8 cellular contexts compared by ENCODE assay signal in genomic region chr5:103258368-103258956, GRCh38. TPM values are rescaled to one million over a fixed set of nuclear protein-coding genes. Genes with fewer than 3 reads are reported as not detected.
DNase-seq lines count a peak whose midpoint lies in the region; ATAC-seq, FAIRE-seq and TF ChIP-seq lines count a peak whose summit lies in the region.

Gene MACIR, plus strand, starts transcription at chr5:103258763. Its CDS starts 17,157 bp downstream, at chr5:103275920.

- H3K9me3 ChIP-seq in pancreas, result no peaks in the 10 kb centered on the region
- no peaks in the 10 kb centered on the region for H3K9me3 ChIP-seq in thyroid gland

- no peak for TF ChIP-seq CTCF in pancreas (IDR thresholded peaks at IDR 0.05)
- TF ChIP-seq CTCF in thyroid gland (IDR thresholded peaks at IDR 0.05), result peak in 1 of 6 experiments; percentile 5

- H3K4me1 ChIP-seq in pancreas (peaks cover 3 to 27% (median 17%) of the 10 kb centered on the region in 3 donors), thyroid gland (peaks cover 21 to 32% of the 10 kb centered on the region in 2 donors)

- TF ChIP-seq POLR2A in GM12891 (IDR thresholded peaks at IDR 0.05; ENCODE audit: low read depth, low read length) (no peak), thyroid gland (IDR thresholded peaks at IDR 0.05) (peak; percentile 69 to 95)

- peak; percentile 98 for FAIRE-seq in GM12891 (lab: Jason Lieb, UNC)
- FAIRE-seq in pancreas (lab: Jason Lieb, UNC), result peak; percentile 56

- no peaks in the 10 kb centered on the region for H3K27me3 ChIP-seq in pancreas
- H3K27me3 ChIP-seq in thyroid gland, result no peaks in the 10 kb centered on the region

- peak within 1 kb of the TSS; percentile 79 to 93 (median 89) for H3K4me3 ChIP-seq in pancreas
- H3K4me3 ChIP-seq in thyroid gland (replicated peaks in 1 of 3), result peak within 1 kb of the TSS; percentile 86 to 96 (median 89)

- intact Hi-C loops in Right ventricle myocardium superior (cut with DNase I), result loop anchor here (5.0 kb wide), 1 partner anchor 304 kb away; the partner anchor contains the start of gene NUDT12
- intact Hi-C loops in pancreas (cut with DNase I), result loop anchor here in 1 of 3 donors (10.0 kb wide), 1 partner anchor 106 kb away; no protein-coding TSS in a partner anchor
- intact Hi-C loops in thyroid gland (cut with DNase I), result no loop called here

- H3K27ac ChIP-seq in adipose tissue (ENCODE audit: low read depth, low read length), result peak within 1 kb of the TSS; percentile 81
- peak within 1 kb of the TSS; percentile 77 to 91 (median 88) for H3K27ac ChIP-seq in pancreas
- H3K27ac ChIP-seq in thyroid gland, result peak within 1 kb of the TSS; percentile 72 to 91 (median 75)

- 0% methylated on average over 38 to 44 of the region's 45 CpGs for WGBS in adipose tissue, 3 donors
- 0% methylated on average over 21 to 45 of the region's 45 CpGs for WGBS in pancreas, 2 donors
- WGBS in thyroid gland, 2 donors, result 0 to 2% methylated on average over 14 to 32 of the region's 45 CpGs

- DNase-seq in GM12891 (ENCODE audit: insufficient read length, low spot score), result peak; percentile 72
- peak; percentile 97 for DNase-seq in NCI-H1436 (lab: John Stamatoyannopoulos, UW)
- DNase-seq in SW480 (ENCODE audit: low spot score), result peak; percentile 97
- peak; percentile 99 for DNase-seq in Right ventricle myocardium superior
- peak; percentile 95 to 98 (median 98) for DNase-seq in pancreas
- DNase-seq in thyroid gland, result peak; percentile 99

- ATAC-seq in HG02798 (IDR thresholded peaks at IDR 0.05; ENCODE audit: poor library complexity, unreplicated experiment), result peak; percentile 84
- peak; percentile 98 for ATAC-seq in Right ventricle myocardium superior (ENCODE audit: poor library complexity)
- ATAC-seq in pancreas, result peak; percentile 93 to 97 (median 96)

- no peaks in the 10 kb centered on the region for H3K36me3 ChIP-seq in pancreas
- H3K36me3 ChIP-seq in thyroid gland, result no peaks in the 10 kb centered on the region

TF ChIP-seq in GM12891, 5 proteins besides CTCF, POLR2A, EP300 and RAD21:
- no peak for TF ChIP-seq TAF1 (IDR thresholded peaks at IDR 0.05; ENCODE audit: low read depth, low read length)
- 0 out of 2 replicates have a peak, but pooled peaks have one; percentile 17 for TF ChIP-seq POU2F2 (IDR thresholded peaks at IDR 0.05; ENCODE audit: low read depth, low read length)

RNA-seq across cellular contexts. Expression of gene MACIR, which starts in this region (rescaled TPM):
- 1.6 TPM for polyA plus RNA-seq in GM12891 (2012; ENCODE audit: low read depth, missing spikeins)
- polyA plus RNA-seq in adipose tissue (10 to 100 TPM in 1 of 3 donors, 1 to 10 TPM in 2; 3.3 to 17.9 (median 8.2) TPM), pancreas (1 to 10 TPM; 3.0 to 6.8 TPM)
- total RNA-seq in Right ventricle myocardium superior (3.9 TPM), pancreas (1 to 10 TPM; 2.4 to 8.0 (median 3.2) TPM), thyroid gland (10 to 100 TPM in 3 of 4 donors, 1 to 10 TPM in 1; 9.5 to 17.2 (median 14.9) TPM)

Comparison
In these comparisons a context has a peak if more than half of its experiments do, and no peak if none do; other contexts are left out.
1. Peak in every context shown above with its lines: DNase-seq, ATAC-seq, H3K4me3 ChIP-seq and H3K27ac ChIP-seq.